In genomic region chr1:31672988-31673387, GRCh38 we compare ENCODE assay signal across 1 cellular context.
TF ChIP-seq lines count a peak whose summit lies in the region.

No MANE protein-coding gene starts in this region.

TF ChIP-seq in GM23338, 12 proteins besides CTCF, POLR2A, EP300 and RAD21 (continued from another document):
- TF ChIP-seq ZNF462 (CRISPR knock-in tag; IDR thresholded peaks at IDR 0.05), result no peak
- no peak for TF ChIP-seq ZNF331 (CRISPR knock-in tag; IDR thresholded peaks at IDR 0.05; ENCODE audit: low read depth)
- no peak for TF ChIP-seq EZH2phosphoT487 (IDR thresholded peaks at IDR 0.05; ENCODE audit: unreplicated experiment)
- TF ChIP-seq ZNF114 (CRISPR knock-in tag; IDR thresholded peaks at IDR 0.05), result no peak
- TF ChIP-seq CREB1 (CRISPR knock-in tag; IDR thresholded peaks at IDR 0.05; ENCODE audit: low read depth), result no peak
- no peak for TF ChIP-seq JUNB (IDR thresholded peaks at IDR 0.05; ENCODE audit: unreplicated experiment)
- TF ChIP-seq POLR2AphosphoS5 (IDR thresholded peaks at IDR 0.05; ENCODE audit: low read depth), result no peak
- no peak for TF ChIP-seq ETS1 (IDR thresholded peaks at IDR 0.05)
- TF ChIP-seq NANOG (IDR thresholded peaks at IDR 0.05; ENCODE audit: borderline replicate concordance), result no peak
- no peak for TF ChIP-seq EZH2 (IDR thresholded peaks at IDR 0.05; ENCODE audit: low read depth, unreplicated experiment)
